In the genomic region with DNA sequence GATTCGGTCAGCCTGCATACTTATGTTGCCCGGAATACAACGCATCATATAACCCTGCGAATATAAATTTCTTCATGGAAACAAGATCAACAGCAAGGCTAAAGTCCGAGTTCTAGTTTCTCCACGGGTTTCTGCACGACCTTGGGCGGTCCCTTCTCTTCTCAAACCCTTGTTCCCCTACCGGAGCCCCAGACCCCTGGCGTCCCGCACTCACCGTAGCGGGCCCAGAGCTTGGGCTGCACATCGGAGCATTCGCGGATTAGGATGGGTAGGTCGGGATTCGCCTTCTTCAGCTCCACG, we compare ENCODE assay signal across 8 cellular contexts. TPM values are rescaled to one million over a fixed set of nuclear protein-coding genes. Genes with fewer than 3 reads are reported as not detected.
A peak's percentile ranks its signal among the peaks of the same experiment; 100 is the strongest.
DNase-seq lines count a peak whose midpoint lies in the region; ATAC-seq and TF ChIP-seq lines count a peak whose summit lies in the region.

No MANE protein-coding gene starts in this region.

- peaks cover 27 to 70% (median 48%) of the 10 kb centered on the region in 4 donors for H3K4me1 Mint-ChIP-seq in CD4-positive, alpha-beta memory T cell
- peaks cover 29% of the 10 kb centered on the region for H3K4me1 Mint-ChIP-seq in dendritic cell treated with granulocyte-macrophage colony-stimulating factor and Interleukin-4, amounts not matched to agents 40 ng/mL and 50 ng/mL, for 4 days (ENCODE audit: low read depth)
- H3K4me1 Mint-ChIP-seq in natural killer cell = peaks cover 31 to 46% of the 10 kb centered on the region in 2 donors

- no peak for ATAC-seq in natural killer cell
- ATAC-seq in GM21447 (IDR thresholded peaks at IDR 0.05; ENCODE audit: unreplicated experiment) = no peak
- no peak for ATAC-seq in GM21737 (IDR thresholded peaks at IDR 0.05; ENCODE audit: unreplicated experiment)

- peak overlapping the region; percentile 91 to 100 (median 100) for H3K27ac Mint-ChIP-seq in CD4-positive, alpha-beta memory T cell
- peak overlapping the region; percentile 97 for H3K27ac Mint-ChIP-seq in dendritic cell treated with granulocyte-macrophage colony-stimulating factor and Interleukin-4, amounts not matched to agents 40 ng/mL and 50 ng/mL, for 4 days
- peak overlapping the region; percentile 94 to 99 for H3K27ac Mint-ChIP-seq in natural killer cell

- no peaks in the 10 kb centered on the region for H3K27me3 Mint-ChIP-seq in CD4-positive, alpha-beta memory T cell
- H3K27me3 Mint-ChIP-seq in dendritic cell treated with granulocyte-macrophage colony-stimulating factor and Interleukin-4, amounts not matched to agents 40 ng/mL and 50 ng/mL, for 4 days = no peaks in the 10 kb centered on the region
- H3K27me3 Mint-ChIP-seq in natural killer cell (ENCODE audit: low read depth in 2 of 2) = no peaks in the 10 kb centered on the region

- peaks cover 5% of the 10 kb centered on the region; the same call in 1 of the 2 replicates for H3K79me2 ChIP-seq in KMS-11 (ENCODE audit: insufficient read depth, low read depth)

- H3K36me3 ChIP-seq in CD4-positive, alpha-beta memory T cell (ENCODE audit: insufficient read depth, low read length) = peaks cover 37% of the 10 kb centered on the region
- no peaks in the 10 kb centered on the region; the same call in 1 of the 2 replicates for H3K36me3 ChIP-seq in KMS-11 (ENCODE audit: insufficient read depth)

- H3K9me3 Mint-ChIP-seq in CD4-positive, alpha-beta memory T cell = peaks cover 0 to 4% (median 0%) of the 10 kb centered on the region in 8 donors
- no peaks in the 10 kb centered on the region for H3K9me3 Mint-ChIP-seq in dendritic cell treated with granulocyte-macrophage colony-stimulating factor and Interleukin-4, amounts not matched to agents 40 ng/mL and 50 ng/mL, for 4 days
- H3K9me3 Mint-ChIP-seq in natural killer cell = no peaks in the 10 kb centered on the region

- H2AFZ ChIP-seq in KMS-11 (ENCODE audit: low read depth) = peak overlapping the region; percentile 65

- intact Hi-C loops in CD4-positive, alpha-beta memory T cell (cut with micrococcal nuclease) = loop anchor here (1.0 to 2.0 kb wide), 9 partner anchors 8 to 246 kb away; partner anchors contain the start of genes ANKHD1, APBB3, CD14 and EIF4EBP3
- intact Hi-C loops in dendritic cell treated with granulocyte-macrophage colony-stimulating factor and Interleukin-4, amounts not matched to agents 40 ng/mL and 50 ng/mL, for 4 days (cut with micrococcal nuclease) = loop anchor here (1.0 to 5.0 kb wide), 3 partner anchors 8 to 45 kb away; partner anchors contain the start of genes HARS1, HARS2, TMCO6 and WDR55
- intact Hi-C loops in natural killer cell (cut with micrococcal nuclease) = loop anchor here (1.0 to 2.0 kb wide), 6 partner anchors 8 to 246 kb away; partner anchors contain the start of genes ANKHD1, APBB3, SLC35A4 and SRA1

- H3K4me3 ChIP-seq in CD4-positive, alpha-beta memory T cell (ENCODE audit: low read length in 2 of 2) = peak overlapping the region; percentile 63 to 92
- H3K4me3 ChIP-seq in KMS-11 (IDR thresholded peaks at IDR 0.05; ENCODE audit: insufficient read depth, low read depth, low read length) = no peak overlapping the region

- peak overlapping the region; percentile 97 to 100 (median 100) for H3K4me3 Mint-ChIP-seq in CD4-positive, alpha-beta memory T cell
- peak overlapping the region; percentile 95 for H3K4me3 Mint-ChIP-seq in dendritic cell treated with granulocyte-macrophage colony-stimulating factor and Interleukin-4, amounts not matched to agents 40 ng/mL and 50 ng/mL, for 4 days
- H3K4me3 Mint-ChIP-seq in natural killer cell = peak overlapping the region; percentile 100

- CTCF ChIA-PET in CD4-positive, alpha-beta memory T cell (lab: Charles Lee; ENCODE audit: partially characterized antibody) = interaction anchor here (1.1 to 2.8 kb wide), 12 partner anchors 9 to 284 kb away, joined by 3 to 22 read pairs (median 6); partner anchors contain the start of genes CD14, EIF4EBP3, HARS1 and HARS2
- CTCF ChIA-PET in GM10248 (lab: Yijun Ruan, JAX) = interaction anchor here (0.8 to 3.7 kb wide), 12 partner anchors 8 to 920 kb away, joined by 3 to 18 read pairs (median 3); partner anchors contain the start of gene WDR55

- peaks cover 19 to 69% of the 10 kb centered on the region in 2 donors for H3K36me3 Mint-ChIP-seq in CD4-positive, alpha-beta memory T cell
- H3K36me3 Mint-ChIP-seq in dendritic cell treated with granulocyte-macrophage colony-stimulating factor and Interleukin-4, amounts not matched to agents 40 ng/mL and 50 ng/mL, for 4 days (ENCODE audit: low read depth) = peaks cover 94% of the 10 kb centered on the region
- H3K36me3 Mint-ChIP-seq in natural killer cell = peaks cover 14% of the 10 kb centered on the region

- no peak for TF ChIP-seq CTCF in KMS-11 (conservative IDR thresholded peaks at IDR 0.05; ENCODE audit: low read depth, low read length)
- TF ChIP-seq CTCF in natural killer cell (IDR thresholded peaks at IDR 0.05) = no peak
- no peak for TF ChIP-seq CTCF in GM10248 (IDR thresholded peaks at IDR 0.05; ENCODE audit: control extremely low read depth, extremely low read depth, low read depth, missing control alignments)

- peak overlapping the region; percentile 92 for H3K27ac ChIP-seq in CD4-positive, alpha-beta memory T cell (ENCODE audit: low read depth, low read length)
- H3K27ac ChIP-seq in KMS-11 = peak overlapping the region; percentile 31

- peak overlapping the region; percentile 48; the same call in 1 of the 2 replicates for H3K9ac ChIP-seq in KMS-11

- peak overlapping the region; percentile 95 for H3K4me2 ChIP-seq in KMS-11

- H4K20me1 ChIP-seq in KMS-11 (ENCODE audit: insufficient read depth) = no peaks in the 10 kb centered on the region

- POLR2A ChIA-PET in CD4-positive, alpha-beta memory T cell (lab: Charles Lee; ENCODE audit: partially characterized antibody) = interaction anchor here (0.9 to 5.0 kb wide), 22 partner anchors 9 to 674 kb away, joined by 4 to 74 read pairs (median 10); partner anchors contain the start of genes ANKHD1, APBB3, CD14 and EIF4EBP3
- POLR2A ChIA-PET in GM10248 (lab: Yijun Ruan, JAX) = interaction anchor here (0.9 to 2.1 kb wide), 10 partner anchors 8 to 245 kb away, joined by 3 to 14 read pairs (median 4); partner anchors contain the start of genes ANKHD1, CD14, HARS1 and HARS2

- H3K9me3 ChIP-seq in CD4-positive, alpha-beta memory T cell (ENCODE audit: control insufficient read depth in 1 of 2, low read length in 2 of 2) = no peaks in the 10 kb centered on the region

- DNase-seq in CD4-positive, alpha-beta memory T cell = no peak
- DNase-seq in natural killer cell (no peak), NCI-H748 (lab: John Stamatoyannopoulos, UW; ENCODE audit: unreplicated experiment) (no peak), GM10248 (ENCODE audit: extremely low spot score) (no peak)

- peaks cover 40% of the 10 kb centered on the region for H3K4me1 ChIP-seq in CD4-positive, alpha-beta memory T cell (ENCODE audit: insufficient read depth, low read length)
- H3K4me1 ChIP-seq in KMS-11 (ENCODE audit: low read depth, poor library complexity, severe bottlenecking) = peaks cover 7% of the 10 kb centered on the region

- no peaks in the 10 kb centered on the region for H3K27me3 ChIP-seq in CD4-positive, alpha-beta memory T cell (ENCODE audit: insufficient read depth, low read length)
- no peaks in the 10 kb centered on the region for H3K27me3 ChIP-seq in KMS-11 (ENCODE audit: insufficient read depth, low read depth)

RNA-seq across cellular contexts. Expression of gene NDUFA2, which starts 0.4 kb away (rescaled TPM):
- 10 to 100 TPM; 38.0 TPM for total RNA-seq in CD4-positive, alpha-beta memory T cell
- 100 to 1,000 TPM; 132 to 135 TPM for polyA plus RNA-seq in CD4-positive, alpha-beta memory T cell
- 10 to 100 TPM; 41.0 to 48.3 (median 42.8) TPM for total RNA-seq in natural killer cell

RNA-seq across cellular contexts. Expression of gene IK, which starts 0.6 kb away (rescaled TPM):
- 100 to 1,000 TPM; 178 to 185 TPM for total RNA-seq in CD4-positive, alpha-beta memory T cell
- polyA plus RNA-seq in CD4-positive, alpha-beta memory T cell = 100 to 1,000 TPM; 147 to 205 TPM
- total RNA-seq in natural killer cell = 100 to 1,000 TPM; 144 to 204 (median 148) TPM

RNA-seq across cellular contexts. Expression of gene TMCO6, which starts 7.7 kb away (rescaled TPM):
- 10 to 100 TPM; 50.0 to 56.3 TPM for total RNA-seq in CD4-positive, alpha-beta memory T cell
- polyA plus RNA-seq in CD4-positive, alpha-beta memory T cell = 10 to 100 TPM; 15.7 to 18.3 TPM
- total RNA-seq in natural killer cell = 10 to 100 TPM; 17.9 to 19.5 (median 18.8) TPM

RNA-seq across cellular contexts. Expression of gene CD14, which starts 14.0 kb away (rescaled TPM):
- total RNA-seq in CD4-positive, alpha-beta memory T cell = 1 to 10 TPM; 4.9 to 5.2 TPM
- 1 to 10 TPM; 2.7 to 3.2 TPM for polyA plus RNA-seq in CD4-positive, alpha-beta memory T cell
- 10 to 100 TPM in 1 of 3 donors, 1 to 10 TPM in 2; 1.4 to 15.9 (median 7.0) TPM for total RNA-seq in natural killer cell

RNA-seq across cellular contexts. Expression of gene WDR55, which starts 17.7 kb away (rescaled TPM):
- total RNA-seq in CD4-positive, alpha-beta memory T cell = 10 to 100 TPM; 47.1 to 49.6 TPM
- 10 to 100 TPM; 12.4 to 19.5 TPM for polyA plus RNA-seq in CD4-positive, alpha-beta memory T cell
- total RNA-seq in natural killer cell = 10 to 100 TPM; 42.3 to 45.1 (median 43.3) TPM
